In the genomic region with DNA sequence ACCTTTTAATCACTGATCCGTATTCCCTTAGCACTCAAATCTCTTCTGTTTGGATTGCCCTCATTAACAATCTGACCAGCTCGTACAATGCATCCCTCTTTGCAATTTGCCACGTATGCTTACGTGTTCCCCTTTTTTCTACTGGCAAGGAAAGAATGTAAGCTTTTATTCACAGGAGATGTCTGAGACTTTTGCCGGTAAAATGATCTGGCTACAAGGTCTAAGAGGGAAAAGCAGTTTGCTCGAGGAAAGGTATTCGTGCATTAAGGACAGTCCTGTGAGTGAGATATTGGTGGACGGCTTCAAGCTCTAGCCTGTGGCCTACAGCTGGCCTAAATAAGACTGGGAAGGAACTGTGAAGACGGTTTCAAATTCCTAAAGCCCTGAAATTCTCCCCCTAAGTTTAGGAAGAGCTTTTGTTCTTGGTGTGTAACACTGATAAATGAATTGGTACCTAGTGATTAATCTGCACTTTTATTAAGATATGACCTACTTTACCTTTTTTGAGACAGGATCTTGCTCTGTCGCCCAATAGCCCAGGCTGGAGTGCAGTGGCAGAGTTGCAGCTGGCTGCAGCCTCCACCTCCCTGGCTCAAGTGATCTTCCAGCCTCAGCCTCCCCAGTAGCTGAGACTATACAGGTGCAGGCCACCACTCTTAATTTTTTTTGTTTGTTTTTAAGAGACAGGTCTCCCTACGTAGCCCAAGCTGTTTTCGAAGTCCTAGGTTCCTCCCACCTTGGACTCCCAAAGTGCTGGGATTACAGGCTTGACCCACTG, we compare ENCODE assay signal across 8 cellular contexts. TPM values are rescaled to one million over a fixed set of nuclear protein-coding genes. Genes with fewer than 3 reads are reported as not detected.
DNase-seq lines count a peak whose midpoint lies in the region; ATAC-seq, FAIRE-seq and TF ChIP-seq lines count a peak whose summit lies in the region.

No MANE protein-coding gene starts in this region.

- no peak overlapping the region for H2BK15ac ChIP-seq in H1 (ENCODE audit: low read length)

- peak overlapping the region; percentile 66 for H2AFZ ChIP-seq in H1 (ENCODE audit: low read length)

- peak; percentile 59 for DNase-seq in activated CD4-positive, alpha-beta T cell treated with anti-CD3 and anti-CD28 coated beads, Interleukin-2, amount 10 ng/mL, durations not matched to agents 24 days and 14 days
- DNase-seq in activated CD4-positive, alpha-beta T cell treated with anti-CD3 and anti-CD28 coated beads, Interleukin-2, amount 50 U/mL, for 48 hours: no peak
- DNase-seq in Panc1 (ENCODE audit: low read depth, low spot score) (no peak), H1 (ENCODE audit: low read depth in 1 of 2, low spot score in 2 of 2) (no peak), nephron progenitor cell (no peak), cerebellar nuclear complex (lab: John Stamatoyannopoulos, UW) (no peak), GM10266 (ENCODE audit: extremely low spot score) (no peak), HK-2 (ENCODE audit: unreplicated experiment) (no peak)

- peaks cover 44% of the 10 kb centered on the region for H3K36me3 Mint-ChIP-seq in activated CD4-positive, alpha-beta T cell treated with anti-CD3 and anti-CD28 coated beads, Interleukin-2, amount 10 ng/mL, durations not matched to agents 24 days and 14 days (ENCODE audit: low read depth)
- H3K36me3 Mint-ChIP-seq in nephron progenitor cell (ENCODE audit: low read depth): peaks cover 18% of the 10 kb centered on the region

- H3K79me1 ChIP-seq in H1 (ENCODE audit: low read depth, low read length): peaks cover 5% of the 10 kb centered on the region; the same call in 1 of the 2 replicates

- H3K27me3 Mint-ChIP-seq in activated CD4-positive, alpha-beta T cell treated with anti-CD3 and anti-CD28 coated beads, Interleukin-2, amount 10 ng/mL, durations not matched to agents 24 days and 14 days: no peaks in the 10 kb centered on the region
- no peaks in the 10 kb centered on the region for H3K27me3 Mint-ChIP-seq in nephron progenitor cell (ENCODE audit: low read depth, poor library complexity)

- H3K23ac ChIP-seq in H1 (ENCODE audit: insufficient read length): no peak overlapping the region

- POLR2A ChIA-PET in Panc1 (lab: Charles Lee) (interaction anchor here (0.6 kb wide), 1 partner anchor 45 kb away, joined by 7 read pairs; no protein-coding TSS in a partner anchor), H1 (lab: Charles Lee; ENCODE audit: partially characterized antibody) (interaction anchor here (0.6 to 6.4 kb wide), 14 partner anchors 9 to 306 kb away, joined by 3 to 42 read pairs (median 4); a partner anchor contains a TSS)

- H3K4me3 Mint-ChIP-seq in activated CD4-positive, alpha-beta T cell treated with anti-CD3 and anti-CD28 coated beads, Interleukin-2, amount 10 ng/mL, durations not matched to agents 24 days and 14 days: peak overlapping the region; percentile 97
- H3K4me3 Mint-ChIP-seq in nephron progenitor cell: peak overlapping the region; percentile 89

- no peak overlapping the region for H3K4ac ChIP-seq in H1 (replicated peaks; ENCODE audit: insufficient read length, low read depth, low read length)

- H4K8ac ChIP-seq in H1 (ENCODE audit: extremely low read depth, insufficient read depth, low read length): no peak overlapping the region

- H2BK5ac ChIP-seq in H1 (ENCODE audit: low read depth, low read length): peak overlapping the region; percentile 84

- no peak overlapping the region for H4K91ac ChIP-seq in H1 (replicated peaks; ENCODE audit: insufficient read length, low read length)

- in situ Hi-C loops in Panc1 (cut with HindIII; ENCODE audit: low pct_unique_long_range_greater_than_20kb, low sequenced_read_pairs): no loop called here

- no peak overlapping the region for H3K18ac ChIP-seq in H1 (ENCODE audit: extremely low read depth, low read length)

- no peak overlapping the region for H2BK120ac ChIP-seq in H1 (replicated peaks; ENCODE audit: low read depth, low read length)

- TSS peak; percentile 89 for BruUV-seq in Panc1 (replicated peaks; lab: Mats Ljungman, UMichigan)

- intact Hi-C loops in activated CD4-positive, alpha-beta T cell treated with anti-CD3 and anti-CD28 coated beads, Interleukin-2, amount 10 ng/mL, durations not matched to agents 24 days and 14 days (cut with micrococcal nuclease): loop anchor here (1.0 to 5.0 kb wide), 2 partner anchors 40 to 44 kb away; a partner anchor contains a TSS
- intact Hi-C loops in Panc1 (cut with micrococcal nuclease; ENCODE audit: unreplicated experiment): no loop called here

- no peak overlapping the region for H2BK12ac ChIP-seq in H1 (ENCODE audit: low read depth, low read length)

- peak overlapping the region; percentile 98 for H3K27ac ChIP-seq in Panc1 (ENCODE audit: low read length)
- H3K27ac ChIP-seq in H1 (ENCODE audit: low read depth, low read length): peak overlapping the region; percentile 91

- H3K9me3 ChIP-seq in Panc1 (ENCODE audit: control insufficient read depth, insufficient read depth, low read depth, low read length): no peaks in the 10 kb centered on the region
- H3K9me3 ChIP-seq in H1 (ENCODE audit: insufficient read depth in 2 of 2, low read depth in 1 of 2, low read length in 1 of 2): no peaks in the 10 kb centered on the region

- ATAC-seq in Panc1: no peak; the same call in 1 of the 2 replicates

- H3K14ac ChIP-seq in H1 (ENCODE audit: insufficient read length): peak overlapping the region; percentile 35

- H3K4me3 ChIP-seq in Panc1 (ENCODE audit: low read depth in 2 of 2, low read length in 2 of 2): peak overlapping the region; percentile 81 to 90
- H3K4me3 ChIP-seq in H1 (ENCODE audit: extremely low read depth in 1 of 4, insufficient read depth in 2 of 4, low read depth in 3 of 4, low read length in 4 of 4): peak overlapping the region; percentile 76 to 95 (median 91)

- H3K4me1 Mint-ChIP-seq in activated CD4-positive, alpha-beta T cell treated with anti-CD3 and anti-CD28 coated beads, Interleukin-2, amount 10 ng/mL, durations not matched to agents 24 days and 14 days: peaks cover 45% of the 10 kb centered on the region
- H3K4me1 Mint-ChIP-seq in nephron progenitor cell: peaks cover 52% of the 10 kb centered on the region

- CTCF ChIA-PET in Panc1 (lab: Charles Lee) (no interaction called here), H1 (lab: Charles Lee; ENCODE audit: partially characterized antibody) (interaction anchor here (0.6 to 2.7 kb wide), 4 partner anchors 9 to 1926 kb away, joined by 3 to 8 read pairs (median 4); no protein-coding TSS in a partner anchor)

- WGBS in H1 (ENCODE audit: extremely low coverage in 1 of 2, insufficient coverage in 1 of 2, insufficient read length in 1 of 2, insufficient replicate concordance in 2 of 2, low coverage in 1 of 2, low lambda C conversion rate in 2 of 2, missing lambda C conversion rate in 1 of 2), 2 experiments: 27% methylated on average over 12 of the region's 12 CpGs; no CpG with 5 or more reads in 1 of the 2 experiments

- TF ChIP-seq RAD21 in H1 (IDR thresholded peaks at IDR 0.05 in 1 of 2, conservative IDR thresholded peaks at IDR 0.05 in 1 of 2; ENCODE audit: low read depth in 2 of 2, low read length in 2 of 2): no peak

- peak overlapping the region; percentile 37 for H4K5ac ChIP-seq in H1 (ENCODE audit: insufficient read length, low read depth, low read length)

- H3K27me3 ChIP-seq in Panc1 (ENCODE audit: control insufficient read depth, insufficient read depth, low read length): no peaks in the 10 kb centered on the region
- H3K27me3 ChIP-seq in H1 (replicated peaks in 1 of 4; ENCODE audit: control insufficient read depth in 3 of 4, extremely low read depth in 1 of 4, insufficient read depth in 3 of 4, low read length in 3 of 4): no peaks in the 10 kb centered on the region

- peak overlapping the region; percentile 79 to 96 for H3K4me2 ChIP-seq in H1 (ENCODE audit: insufficient read depth in 1 of 2, low read depth in 2 of 2, low read length in 2 of 2)

- no peak for TF ChIP-seq POLR2A in H1 (IDR thresholded peaks at IDR 0.05; ENCODE audit: control extremely low read depth in 1 of 2, low read depth in 2 of 2, low read length in 2 of 2)

- FAIRE-seq in H1 (lab: Jason Lieb, UNC): no peak

- peak overlapping the region; percentile 71 to 92 (median 80) for H3K9ac ChIP-seq in H1 (replicated peaks in 1 of 4; ENCODE audit: extremely low read depth in 1 of 4, low read depth in 3 of 4, low read length in 3 of 4)

- H3K4me1 ChIP-seq in Panc1 (ENCODE audit: control insufficient read depth, insufficient read depth, low read length): peaks cover 25% of the 10 kb centered on the region
- H3K4me1 ChIP-seq in H1 (replicated peaks in 1 of 4; ENCODE audit: control insufficient read depth in 3 of 4, insufficient read depth in 4 of 4, low read length in 3 of 4): peaks cover 0 to 8% (median 0%) of the 10 kb centered on the region in 4 experiments; a peak in 3 of 7 replicates

- no peak overlapping the region for H2AK5ac ChIP-seq in H1 (ENCODE audit: low read depth, low read length)

- peaks cover 9% of the 10 kb centered on the region for H3K23me2 ChIP-seq in H1 (ENCODE audit: low read depth, low read length)

- TF ChIP-seq EP300 in H1 (IDR thresholded peaks at IDR 0.05; ENCODE audit: borderline replicate concordance in 1 of 2, low read depth in 2 of 2, low read length in 2 of 2): no peak

- peak overlapping the region; percentile 94 for H3K27ac Mint-ChIP-seq in activated CD4-positive, alpha-beta T cell treated with anti-CD3 and anti-CD28 coated beads, Interleukin-2, amount 10 ng/mL, durations not matched to agents 24 days and 14 days
- peak overlapping the region; percentile 96 for H3K27ac Mint-ChIP-seq in nephron progenitor cell

- no peaks in the 10 kb centered on the region for H3K9me3 Mint-ChIP-seq in activated CD4-positive, alpha-beta T cell treated with anti-CD3 and anti-CD28 coated beads, Interleukin-2, amount 10 ng/mL, durations not matched to agents 24 days and 14 days
- no peaks in the 10 kb centered on the region for H3K9me3 Mint-ChIP-seq in nephron progenitor cell

- peaks cover 10 to 19% of the 10 kb centered on the region in 2 experiments for H4K20me1 ChIP-seq in H1 (replicated peaks in 1 of 2; ENCODE audit: control insufficient read depth in 1 of 2, insufficient read depth in 2 of 2, low read length in 2 of 2)

- H2BK20ac ChIP-seq in H1 (ENCODE audit: low read length): no peak overlapping the region

- H3K56ac ChIP-seq in H1 (replicated peaks; ENCODE audit: insufficient read length, low read depth, low read length): no peak overlapping the region

- H3K36me3 ChIP-seq in Panc1 (ENCODE audit: control insufficient read depth, insufficient read depth, low read length) (peaks cover 21% of the 10 kb centered on the region), H1 (ENCODE audit: control insufficient read depth in 2 of 4, insufficient read depth in 4 of 4, low read length in 3 of 4) (peaks cover 0 to 5% (median 3%) of the 10 kb centered on the region in 4 experiments; a peak in 3 of 8 replicates)

- TF ChIP-seq CTCF in Panc1 (IDR thresholded peaks at IDR 0.05) (no peak), H1 (IDR thresholded peaks at IDR 0.05; ENCODE audit: control extremely low read depth in 1 of 3, insufficient read depth in 1 of 3, low read depth in 1 of 3, low read length in 3 of 3) (no peak), nephron progenitor cell (IDR thresholded peaks at IDR 0.05) (no peak), GM10266 (IDR thresholded peaks at IDR 0.05; ENCODE audit: control insufficient read depth, insufficient read depth, low read depth, missing control alignments) (no peak)

- peaks cover 36 to 76% of the 10 kb centered on the region in 2 experiments for H3K79me2 ChIP-seq in H1 (ENCODE audit: control insufficient read depth in 1 of 2, insufficient read depth in 2 of 2, low read length in 2 of 2)

RNA-seq across cellular contexts. Expression of a gene that starts 0.9 kb away (rescaled TPM):
- 145 and 162 TPM in 2 replicates for total RNA-seq in activated CD4-positive, alpha-beta T cell treated with anti-CD3 and anti-CD28 coated beads, Interleukin-2, amount 10 ng/mL, durations not matched to agents 24 days and 14 days
- total RNA-seq in Panc1 (2021; ENCODE audit: unreplicated experiment): 126 TPM
- polyA plus RNA-seq in Panc1 (2012; ENCODE audit: insufficient read length): 162 TPM
- 148 and 152 TPM in 2 replicates for total RNA-seq in H1 (2021; fragmentation: NEBNext Ultra II Directional; extraction: Animal tissue kit (Norgen Biotek cat#: 25700))
- 139 and 168 TPM in 2 replicates for polyA plus RNA-seq in H1 (2011; rRNA removed)
- 98.3 TPM for polyA plus RNA-seq in H1 (2011; cell fraction: cytosol; rRNA removed)
- 689 TPM for polyA plus RNA-seq in H1 (2011; cell fraction: nucleus; rRNA removed)
- polyA plus RNA-seq in H1 (2012, experiment 1 of 2): 141 to 220 TPM (median 170 TPM) in 4 replicates
- 34.1 TPM for polyA plus RNA-seq in H1 (2012, experiment 2 of 2)
- polyA plus RNA-seq in H1 (2013, experiment 1 of 2): 59.5 TPM
- polyA plus RNA-seq in H1 (2013, experiment 2 of 2): 42.7 TPM
- 298 and 335 TPM in 2 replicates for polyA minus RNA-seq in H1 (2011; rRNA and poly(A)+ RNA removed)
- 201 TPM for polyA minus RNA-seq in H1 (2011; cell fraction: cytosol; rRNA and poly(A)+ RNA removed)
- polyA minus RNA-seq in H1 (2011; cell fraction: nucleus; rRNA and poly(A)+ RNA removed): 436 TPM

RNA-seq across cellular contexts. Expression of a gene that starts 40.4 kb away (rescaled TPM):
- total RNA-seq in activated CD4-positive, alpha-beta T cell treated with anti-CD3 and anti-CD28 coated beads, Interleukin-2, amount 10 ng/mL, durations not matched to agents 24 days and 14 days: 67.9 and 71.1 TPM in 2 replicates
- total RNA-seq in Panc1 (2021; ENCODE audit: unreplicated experiment): 103 TPM
- polyA plus RNA-seq in Panc1 (2012; ENCODE audit: insufficient read length): 111 TPM
- total RNA-seq in H1 (2021; fragmentation: NEBNext Ultra II Directional; extraction: Animal tissue kit (Norgen Biotek cat#: 25700)): 45.1 and 51.0 TPM in 2 replicates
- 53.5 and 95.9 TPM in 2 replicates for polyA plus RNA-seq in H1 (2011; rRNA removed)
- 26.8 TPM for polyA plus RNA-seq in H1 (2011; cell fraction: cytosol; rRNA removed)
- 106 TPM for polyA plus RNA-seq in H1 (2011; cell fraction: nucleus; rRNA removed)
- polyA plus RNA-seq in H1 (2012, experiment 1 of 2): 33.4 to 42.2 TPM (median 38.3 TPM) in 4 replicates
- polyA plus RNA-seq in H1 (2012, experiment 2 of 2): 21.4 TPM
- polyA plus RNA-seq in H1 (2013, experiment 1 of 2): 90.6 TPM
- polyA plus RNA-seq in H1 (2013, experiment 2 of 2): 69.2 TPM
- 42.1 and 68.8 TPM in 2 replicates for polyA minus RNA-seq in H1 (2011; rRNA and poly(A)+ RNA removed)
- polyA minus RNA-seq in H1 (2011; cell fraction: cytosol; rRNA and poly(A)+ RNA removed): 38.1 TPM
- polyA minus RNA-seq in H1 (2011; cell fraction: nucleus; rRNA and poly(A)+ RNA removed): 41.7 TPM

RNA-seq across cellular contexts. Expression of a gene that starts 40.6 kb away (rescaled TPM):
- 132 and 135 TPM in 2 replicates for total RNA-seq in activated CD4-positive, alpha-beta T cell treated with anti-CD3 and anti-CD28 coated beads, Interleukin-2, amount 10 ng/mL, durations not matched to agents 24 days and 14 days
- total RNA-seq in Panc1 (2021; ENCODE audit: unreplicated experiment): 90.1 TPM
- 56.4 TPM for polyA plus RNA-seq in Panc1 (2012; ENCODE audit: insufficient read length)
- total RNA-seq in H1 (2021; fragmentation: NEBNext Ultra II Directional; extraction: Animal tissue kit (Norgen Biotek cat#: 25700)): 54.5 and 64.3 TPM in 2 replicates
- polyA plus RNA-seq in H1 (2011; rRNA removed): 36.9 and 38.4 TPM in 2 replicates
- polyA plus RNA-seq in H1 (2011; cell fraction: cytosol; rRNA removed): 55.1 TPM
- 27.5 TPM for polyA plus RNA-seq in H1 (2011; cell fraction: nucleus; rRNA removed)
- polyA plus RNA-seq in H1 (2012, experiment 1 of 2): 51.3 to 58.9 TPM (median 51.9 TPM) in 4 replicates
- polyA plus RNA-seq in H1 (2012, experiment 2 of 2): 46.8 TPM
- polyA plus RNA-seq in H1 (2013, experiment 1 of 2): 42.7 TPM
- 44.0 TPM for polyA plus RNA-seq in H1 (2013, experiment 2 of 2)
- polyA minus RNA-seq in H1 (2011; rRNA and poly(A)+ RNA removed): 25.1 and 25.2 TPM in 2 replicates
- polyA minus RNA-seq in H1 (2011; cell fraction: cytosol; rRNA and poly(A)+ RNA removed): 18.6 TPM
- 22.7 TPM for polyA minus RNA-seq in H1 (2011; cell fraction: nucleus; rRNA and poly(A)+ RNA removed)
